In the genomic region with DNA sequence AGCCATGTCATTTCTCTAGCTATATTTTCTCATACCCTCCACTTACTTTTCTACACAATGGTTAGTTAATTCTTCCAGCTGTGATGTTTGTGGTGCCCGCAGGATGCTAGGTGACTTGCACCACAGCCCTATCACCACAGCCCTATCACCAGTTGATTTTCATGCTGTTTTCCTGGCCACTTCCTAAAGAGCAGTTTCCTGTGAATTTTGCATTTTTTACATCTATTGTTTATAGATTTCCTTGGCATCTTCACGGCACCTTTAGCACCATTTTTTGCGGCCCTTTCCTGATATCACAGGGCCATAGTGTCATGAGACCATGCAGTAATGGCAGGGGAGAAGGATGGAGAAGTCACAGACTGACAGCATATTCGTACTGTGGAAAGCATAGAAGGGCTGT, we compare ENCODE assay signal across 32 cellular contexts.
"Had no signal": no experiment of that assay in that cellular context is flagged by ENCODE, and none has a peak within 500 bp of the region (broad histone marks: within the 10 kb centered on the region; RNA-seq: fewer than 3 reads in every experiment).

No MANE protein-coding gene starts in this region.

- H3K9me3 Mint-ChIP-seq: activated B cell treated with CpG ODN at 0.5 μM for 24 hours; activated CD8-positive, alpha-beta T cell treated with anti-CD3 and anti-CD28 coated beads for 36 hours; activated T-cell treated with anti-CD3 and anti-CD28 coated beads, Interleukin-2, amount 50 U/mL, for 72 hours; activated T-helper 17 cell treated with anti-CD3 and anti-CD28 coated beads, Interleukin-2, amount 50 U/mL, for 72 hours; central memory CD8-positive, alpha-beta T cell; T-helper 2 cell treated with Interferon-gamma antibody and Interleukin-4, amounts not matched to agents 5 μg/mL and 100 μg/mL, for 36 hours had no signal

- H3K4me3 Mint-ChIP-seq: activated B cell treated with CpG ODN at 0.5 μM for 24 hours; activated CD4-positive, alpha-beta T cell treated with anti-CD3 and anti-CD28 coated beads, Interleukin-2, amount 10 ng/mL, durations not matched to agents 24 days and 14 days; activated CD8-positive, alpha-beta T cell treated with anti-CD3 and anti-CD28 coated beads for 36 hours; activated naive CD8-positive, alpha-beta T cell treated with anti-CD3 and anti-CD28 coated beads for 36 hours; activated T-cell treated with anti-CD3 and anti-CD28 coated beads, Interleukin-2, amount 50 U/mL, for 72 hours; activated T-helper 17 cell treated with anti-CD3 and anti-CD28 coated beads, Interleukin-2, amount 50 U/mL, for 72 hours; central memory CD8-positive, alpha-beta T cell; T-helper 1 cell treated with Interleukin-12 subunit alpha and Interleukin-12 subunit beta and Interleukin-4 antibody, amounts not matched to agents 30 μg/mL and 1 μg/mL, for 36 hours; T-helper 2 cell treated with Interferon-gamma antibody and Interleukin-4, amounts not matched to agents 5 μg/mL and 100 μg/mL, for 36 hours had no signal

- H3K27ac Mint-ChIP-seq: activated B cell treated with CpG ODN at 0.5 μM for 24 hours; activated CD4-positive, alpha-beta T cell treated with anti-CD3 and anti-CD28 coated beads, Interleukin-2, amount 10 ng/mL, durations not matched to agents 24 days and 14 days; activated CD8-positive, alpha-beta T cell treated with anti-CD3 and anti-CD28 coated beads for 36 hours; activated naive CD8-positive, alpha-beta T cell treated with anti-CD3 and anti-CD28 coated beads for 36 hours; activated T-cell treated with anti-CD3 and anti-CD28 coated beads, Interleukin-2, amount 50 U/mL, for 72 hours; activated T-helper 17 cell treated with anti-CD3 and anti-CD28 coated beads, Interleukin-2, amount 50 U/mL, for 72 hours; T-helper 1 cell treated with Interleukin-12 subunit alpha and Interleukin-12 subunit beta and Interleukin-4 antibody, amounts not matched to agents 30 μg/mL and 1 μg/mL, for 36 hours; T-helper 2 cell treated with Interferon-gamma antibody and Interleukin-4, amounts not matched to agents 5 μg/mL and 100 μg/mL, for 36 hours had no signal

- H3K9me3 ChIP-seq: Peyer's patch, SJSA1, SK-N-SH had no signal

- H3K4me1 ChIP-seq: Peyer's patch had no signal

- H3K9ac ChIP-seq: SK-N-SH had no signal

- ATAC-seq: activated CD8-positive, alpha-beta T cell treated with anti-CD3 and anti-CD28 coated beads for 36 hours; activated T-cell treated with anti-CD3 and anti-CD28 coated beads, Interleukin-2, amount 50 U/mL, for 72 hours; activated T-helper 17 cell treated with anti-CD3 and anti-CD28 coated beads, Interleukin-2, amount 50 U/mL, for 72 hours; K562; PC-3 had no signal

- H3K27me3 Mint-ChIP-seq: activated CD8-positive, alpha-beta T cell treated with anti-CD3 and anti-CD28 coated beads for 36 hours; activated naive CD8-positive, alpha-beta T cell treated with anti-CD3 and anti-CD28 coated beads for 36 hours; central memory CD8-positive, alpha-beta T cell had no signal

- H3K4me1 Mint-ChIP-seq: activated B cell treated with CpG ODN at 0.5 μM for 24 hours; central memory CD8-positive, alpha-beta T cell had no signal

- FAIRE-seq: K562 had no signal

- H3K36me3 Mint-ChIP-seq: activated naive CD8-positive, alpha-beta T cell treated with anti-CD3 and anti-CD28 coated beads for 36 hours had no signal

- H3K4me3 ChIP-seq: cardiac muscle cell, K562, Peyer's patch, SJSA1 had no signal

- H3K27ac ChIP-seq: cardiac muscle cell, Peyer's patch, SJSA1 had no signal

- H3K27me3 ChIP-seq: cardiac muscle cell, Peyer's patch, SJSA1 had no signal

- H3K4me2 ChIP-seq: SK-N-SH had no signal

- DNase-seq: activated B cell treated with CpG ODN at 0.5 μM for 24 hours; activated CD4-positive, alpha-beta T cell treated with anti-CD3 and anti-CD28 coated beads, Interleukin-2, amount 10 ng/mL, durations not matched to agents 24 days and 14 days; activated CD4-positive, alpha-beta T cell treated with anti-CD3 and anti-CD28 coated beads, Interleukin-2, amount 50 U/mL, for 4 hours; activated CD8-positive, alpha-beta T cell treated with anti-CD3 and anti-CD28 coated beads for 36 hours; activated effector memory CD4-positive, alpha-beta T cell treated with anti-CD3 and anti-CD28 coated beads, Interleukin-2, amount 50 U/mL, for 16 hours; activated naive CD4-positive, alpha-beta T cell; activated naive CD4-positive, alpha-beta T cell treated with anti-CD3 and anti-CD28 coated beads, Interleukin-2, amount 50 U/mL, for 16 hours; activated naive CD8-positive, alpha-beta T cell treated with anti-CD3 and anti-CD28 coated beads for 36 hours; activated T-cell treated with anti-CD3 and anti-CD28 coated beads, Interleukin-2, amount 50 U/mL, for 1 hour; activated T-cell treated with anti-CD3 and anti-CD28 coated beads, Interleukin-2, amount 50 U/mL, for 72 hours; amniotic stem cell; aorta; NCI-H1105; NCI-H1417 treated with DMSO at 0.1 percent for 48 hours; NCI-H187 treated with DMSO at 0.1 percent for 48 hours; NCI-H2081; NCI-H226; NCI-H446 treated with DMSO at 0.1 percent for 48 hours; NCI-H524; NCI-H748 treated with DMSO at 0.1 percent for 48 hours; NK-92 treated with Interleukin-12 subunit alpha and Interleukin-12 subunit beta, amount 100 ng/mL, for 24 hours; PC-3; Peyer's patch; SHP77 treated with DMSO at 0.1 percent for 48 hours; SK-N-SH had no signal

- H3K36me3 ChIP-seq: cardiac muscle cell, Peyer's patch, SJSA1 had no signal
